In genomic region chr21:46486481-46487000, GRCh38 we compare ENCODE assay signal across 14 cellular contexts.
"Had no signal": no experiment of that assay in that cellular context is flagged by ENCODE, and none has a peak within 500 bp of the region (broad histone marks: within the 10 kb centered on the region; RNA-seq: fewer than 3 reads in every experiment).

No MANE protein-coding gene starts in this region.

- H3K27ac ChIP-seq: ascending aorta, epithelial cell of prostate, neural progenitor cell, stomach, testis, upper lobe of right lung had no signal

- H3K27me3 Mint-ChIP-seq: activated T-helper 17 cell treated with anti-CD3 and anti-CD28 coated beads, Interleukin-2, amount 50 U/mL, for 72 hours had no signal

- ATAC-seq: activated CD4-positive, CD25-positive, alpha-beta regulatory T cell treated with anti-CD3 and anti-CD28 coated beads, Interleukin-2, amount 50 U/mL, for 24 hours; activated T-helper 17 cell treated with anti-CD3 and anti-CD28 coated beads, Interleukin-2, amount 50 U/mL, for 72 hours; sciatic nerve; upper lobe of right lung had no signal

- H3K4me3 Mint-ChIP-seq: activated T-helper 17 cell treated with anti-CD3 and anti-CD28 coated beads, Interleukin-2, amount 50 U/mL, for 72 hours; mesothelial cell of epicardium; neural progenitor cell had no signal

- DNase-seq: activated naive CD4-positive, alpha-beta T cell treated with Interleukin-2 at 50 U/mL for 16 hours; head of caudate nucleus; stomach; T-helper 2 cell; testis; upper lobe of right lung had no signal

- H3K27ac Mint-ChIP-seq: activated T-helper 17 cell treated with anti-CD3 and anti-CD28 coated beads, Interleukin-2, amount 50 U/mL, for 72 hours; mesothelial cell of epicardium; neural progenitor cell had no signal

- H3K9me3 ChIP-seq: ascending aorta, stomach, testis, upper lobe of right lung had no signal

- H3K4me3 ChIP-seq: ascending aorta, lung, neural progenitor cell, stomach, testis, upper lobe of right lung had no signal

- H3K9me3 Mint-ChIP-seq: activated T-helper 17 cell treated with anti-CD3 and anti-CD28 coated beads, Interleukin-2, amount 50 U/mL, for 72 hours; mesothelial cell of epicardium; neural progenitor cell had no signal

- H3K27me3 ChIP-seq: ascending aorta, neural progenitor cell, stomach, testis, upper lobe of right lung had no signal

- H3K4me1 Mint-ChIP-seq: mesothelial cell of epicardium, neural progenitor cell had no signal
